Comparison of ENCODE assay signal across 30 cellular contexts in genomic region chr3:3665546-3665945, GRCh38.
DNase-seq lines count a peak whose midpoint lies in the region; ATAC-seq, FAIRE-seq and TF ChIP-seq lines count a peak whose summit lies in the region.
"Had no signal": no experiment of that assay in that cellular context is flagged by ENCODE, and none has a peak within 500 bp of the region (broad histone marks: within the 10 kb centered on the region; RNA-seq: fewer than 3 reads in every experiment).

No MANE protein-coding gene starts in this region.

- peaks cover 34% of the 10 kb centered on the region for H3K9me3 ChIP-seq in mesenchymal stem cell (ENCODE audit: control insufficient read depth, low read length)
- H3K9me3 ChIP-seq: A549, esophagus muscularis mucosa, pancreas, uterus had no signal

- DNase-seq in ELF-1 (ENCODE audit: low read depth, low spot score), result peak; percentile 18
- peak; percentile 26 for DNase-seq in RPMI7951 (ENCODE audit: low read depth)
- DNase-seq in bronchial epithelial cell (ENCODE audit: low read depth), result peak; percentile 77
- DNase-seq in mesenchymal stem cell, result no peak
- no peak for DNase-seq in NCI-H146 (lab: John Stamatoyannopoulos, UW)
- no peak for DNase-seq in OCI-M1 (lab: John Stamatoyannopoulos, UW)
- DNase-seq in NCI-H2029 (lab: John Stamatoyannopoulos, UW), result no peak
- DNase-seq: activated B cell treated with CpG ODN at 0.5 μM for 24 hours; activated CD4-positive, alpha-beta T cell treated with anti-CD3 and anti-CD28 coated beads, Interleukin-2, amount 50 U/mL, for 1 hour; activated effector memory CD4-positive, alpha-beta T cell treated with anti-CD3 and anti-CD28 coated beads, Interleukin-2, amount 50 U/mL, for 16 hours; activated T-cell treated with anti-CD3 and anti-CD28 coated beads, Interleukin-2, amount 50 U/mL, for 24 hours; endodermal cell; foreskin fibroblast; head of caudate nucleus; HFFc6; NCI-H1105; NCI-H1930; NCI-H526; pancreas; PC-3; retina; small intestine; stimulated activated CD4-positive, alpha-beta T cell treated with anti-CD3 and anti-CD28 coated beads, Interleukin-1b, Interleukin-23, amount 100 ng/mL, for 48 hours; stimulated activated naive CD8-positive, alpha-beta T cell treated with anti-CD3 and anti-CD28 coated beads, Interleukin-15, Interleukin-2, amounts not matched to agents 100 U/mL and 50 U/mL, for 24 hours; SW 1271; uterus had no signal

- no peaks in the 10 kb centered on the region for H3K79me1 ChIP-seq in mesenchymal stem cell (replicated peaks; ENCODE audit: low read length, poor library complexity, severe bottlenecking)

- H2BK5ac ChIP-seq in mesenchymal stem cell (ENCODE audit: low read depth, low read length, poor library complexity, severe bottlenecking), result no peak overlapping the region

- no peak for TF ChIP-seq CTCF in bronchial epithelial cell (IDR thresholded peaks at IDR 0.05; ENCODE audit: insufficient read depth, low read length, severe bottlenecking)

- H3K4me2 ChIP-seq in mesenchymal stem cell (ENCODE audit: low read length, poor library complexity, severe bottlenecking), result no peak overlapping the region
- H3K4me2 ChIP-seq: A549, GM23338 had no signal

- H2AFZ ChIP-seq in mesenchymal stem cell (ENCODE audit: low read depth, low read length), result no peak overlapping the region
- H2AFZ ChIP-seq: GM23338 had no signal

- no peak overlapping the region for H2AK5ac ChIP-seq in mesenchymal stem cell (ENCODE audit: low read length, severe bottlenecking)

- peak overlapping the region; percentile 50 for H3K27ac ChIP-seq in mesenchymal stem cell (ENCODE audit: low read length, poor library complexity, severe bottlenecking)
- H3K27ac ChIP-seq: A549, esophagus muscularis mucosa, pancreas, uterus had no signal

- no peak overlapping the region for H2BK15ac ChIP-seq in mesenchymal stem cell (ENCODE audit: low read depth, poor library complexity, severe bottlenecking)

- peaks cover 5% of the 10 kb centered on the region for H3K4me1 ChIP-seq in mesenchymal stem cell (ENCODE audit: control insufficient read depth, insufficient read depth, low read depth, low read length)
- H3K4me1 ChIP-seq: A549, esophagus muscularis mucosa, pancreas, uterus had no signal

- no peak overlapping the region for H4K91ac ChIP-seq in mesenchymal stem cell (ENCODE audit: low read length)

- WGBS in mesenchymal stem cell, result 46% methylated on average over 1 of the region's 2 CpGs

- ATAC-seq in HG03521 (IDR thresholded peaks at IDR 0.05; ENCODE audit: unreplicated experiment), result no peak
- ATAC-seq: A549; GM23338; PC-3; stimulated activated naive CD8-positive, alpha-beta T cell treated with anti-CD3 and anti-CD28 coated beads, Interleukin-15, Interleukin-2, amounts not matched to agents 100 U/mL and 50 U/mL, for 24 hours had no signal

- H3K14ac ChIP-seq in mesenchymal stem cell (ENCODE audit: low read length in 2 of 2), result no peak overlapping the region

- H2BK12ac ChIP-seq in mesenchymal stem cell (ENCODE audit: low read length in 2 of 2), result no peak overlapping the region

- H3K27me3 ChIP-seq in bronchial epithelial cell (ENCODE audit: control insufficient read depth, insufficient read depth, low read length) (no peaks in the 10 kb centered on the region), mesenchymal stem cell (ENCODE audit: control insufficient read depth in 1 of 2, insufficient read depth in 1 of 2, low read length in 2 of 2) (no peaks in the 10 kb centered on the region)
- H3K27me3 ChIP-seq: esophagus muscularis mucosa, pancreas, uterus had no signal

- H3K36me3 ChIP-seq in bronchial epithelial cell (ENCODE audit: control insufficient read depth, insufficient read depth, low read length), result no peaks in the 10 kb centered on the region
- no peaks in the 10 kb centered on the region for H3K36me3 ChIP-seq in mesenchymal stem cell (ENCODE audit: control insufficient read depth in 1 of 2, insufficient read depth in 2 of 2, low read depth in 1 of 2, low read length in 2 of 2)
- H3K36me3 ChIP-seq: esophagus muscularis mucosa, pancreas, uterus had no signal

- H3K18ac ChIP-seq in mesenchymal stem cell (ENCODE audit: low read depth in 1 of 2, low read length in 2 of 2), result no peak overlapping the region

- FAIRE-seq in bronchial epithelial cell (lab: Jason Lieb, UNC), result no peak
- FAIRE-seq: A549, pancreas, small intestine had no signal

- H3K23ac ChIP-seq in mesenchymal stem cell (ENCODE audit: low read length in 2 of 2), result no peak overlapping the region

- H4K8ac ChIP-seq in mesenchymal stem cell (ENCODE audit: low read length), result no peak overlapping the region

- H3K4me3 ChIP-seq in bronchial epithelial cell (ENCODE audit: low read depth, low read length) (no peak overlapping the region), mesenchymal stem cell (ENCODE audit: insufficient read depth in 1 of 2, low read depth in 1 of 2, low read length in 2 of 2) (no peak overlapping the region)
- H3K4me3 ChIP-seq: A549, esophagus muscularis mucosa, GM23338, pancreas, uterus had no signal

- no peak overlapping the region for H2BK120ac ChIP-seq in mesenchymal stem cell (ENCODE audit: low read depth, low read length)

- no peak overlapping the region for H3K4ac ChIP-seq in mesenchymal stem cell (ENCODE audit: low read depth in 1 of 2, low read length in 2 of 2)

- no peak overlapping the region for H3K9ac ChIP-seq in mesenchymal stem cell (ENCODE audit: low read length)

Comparison
In these comparisons a context has a peak if more than half of its experiments do, and no peak if none do; other contexts are left out.
1. DNase-seq: peak in ELF-1 (single experiment), RPMI7951 (single experiment) and bronchial epithelial cell (single experiment); none in mesenchymal stem cell (single experiment), NCI-H146 (single experiment), OCI-M1 (single experiment) and NCI-H2029 (single experiment).